ENCODE assay signal across 19 cellular contexts in genomic region chr3:59798372-59799086, GRCh38.
DNase-seq lines count a peak whose midpoint lies in the region; ATAC-seq and TF ChIP-seq lines count a peak whose summit lies in the region.
"Had no signal": no experiment of that assay in that cellular context is flagged by ENCODE, and none has a peak within 500 bp of the region (broad histone marks: within the 10 kb centered on the region; RNA-seq: fewer than 3 reads in every experiment).

No MANE protein-coding gene starts in this region.

- H3K9me3 Mint-ChIP-seq in progenitor cell of endocrine pancreas (ENCODE audit: low read depth), result no peaks in the 10 kb centered on the region

- H3K4me2 ChIP-seq in Loucy (ENCODE audit: low read depth, low read length, poor library complexity, severe bottlenecking), result peak overlapping the region; percentile 1
- H3K4me2 ChIP-seq: PC-9 had no signal

- peak overlapping the region; percentile 0; the same call in 1 of the 2 replicates for H2AFZ ChIP-seq in Loucy (ENCODE audit: low read length)
- H2AFZ ChIP-seq: PC-9 had no signal

- H3K9ac ChIP-seq in Loucy (ENCODE audit: low read depth, low read length, poor library complexity, severe bottlenecking), result peak overlapping the region; percentile 33

- no peaks in the 10 kb centered on the region for H3K79me2 ChIP-seq in Loucy (ENCODE audit: insufficient read depth, low read length)

- H3K27ac Mint-ChIP-seq in progenitor cell of endocrine pancreas, result peak overlapping the region; percentile 14

- H3K4me3 Mint-ChIP-seq in progenitor cell of endocrine pancreas (ENCODE audit: low read depth), result no peak overlapping the region

- no peaks in the 10 kb centered on the region for H3K36me3 ChIP-seq in Loucy (ENCODE audit: insufficient read depth, low read length)
- H3K36me3 ChIP-seq: MG63 had no signal

- TF ChIP-seq CTCF in Loucy (conservative IDR thresholded peaks at IDR 0.05; ENCODE audit: low read length), result no peak
- no peak for TF ChIP-seq CTCF in epithelial cell of esophagus (IDR thresholded peaks at IDR 0.05; ENCODE audit: insufficient read depth, low read depth, low read length, missing control alignments)
- no peak for TF ChIP-seq CTCF in progenitor cell of endocrine pancreas (IDR thresholded peaks at IDR 0.05; ENCODE audit: unreplicated experiment)

- DNase-seq in NCI-H748 (lab: John Stamatoyannopoulos, UW; ENCODE audit: unreplicated experiment), result peak; percentile 7
- no peak for DNase-seq in NCI-H748 treated with DMSO at 0.1 percent for 48 hours (lab: John Stamatoyannopoulos, UW)
- DNase-seq in epithelial cell of esophagus (ENCODE audit: low read depth), result peak; percentile 41
- no peak for DNase-seq in progenitor cell of endocrine pancreas (ENCODE audit: low spot score, unreplicated experiment)
- DNase-seq: DMS153, Kasumi-1, MG63, NCI-H1105 treated with DMSO at 0.1 percent for 48 hours, NCI-H1694, NCI-H2029 treated with DMSO at 0.1 percent for 48 hours, NCI-H345, NCI-H510A treated with DMSO at 0.1 percent for 48 hours, NCI-H82, PC-9, Right ventricle myocardium superior had no signal

- peaks cover 67% of the 10 kb centered on the region for H3K4me1 ChIP-seq in Loucy (ENCODE audit: insufficient read depth, low read length, poor library complexity, severe bottlenecking)

- no peak overlapping the region for H3K4me3 ChIP-seq in Loucy (ENCODE audit: low read length, poor library complexity, severe bottlenecking)
- H3K4me3 ChIP-seq in epithelial cell of esophagus (ENCODE audit: low read length), result no peak overlapping the region
- H3K4me3 ChIP-seq: K562, MG63, PC-9 had no signal

- no peaks in the 10 kb centered on the region for H4K20me1 ChIP-seq in Loucy (ENCODE audit: insufficient read depth, low read length, poor library complexity, severe bottlenecking)

- H3K27me3 Mint-ChIP-seq in progenitor cell of endocrine pancreas, result no peaks in the 10 kb centered on the region

- H3K27me3 ChIP-seq in Loucy (ENCODE audit: insufficient read depth, low read length, poor library complexity, severe bottlenecking), result no peaks in the 10 kb centered on the region
- H3K27me3 ChIP-seq: MG63 had no signal

- no peak for ATAC-seq in GM21825 (IDR thresholded peaks at IDR 0.05; ENCODE audit: unreplicated experiment)
- ATAC-seq in HG03571 (IDR thresholded peaks at IDR 0.05; ENCODE audit: unreplicated experiment), result no peak
- ATAC-seq: K562 had no signal

- H3F3A ChIP-seq in Loucy (ENCODE audit: low read depth), result 0 out of 2 replicates have a peak, but pooled peaks cover 2% of the 10 kb centered on the region

- H3K9me3 ChIP-seq in Loucy (ENCODE audit: insufficient read depth, low read depth, low read length), result no peaks in the 10 kb centered on the region
- H3K9me3 ChIP-seq: MG63 had no signal

- no peaks in the 10 kb centered on the region for H3K9me2 ChIP-seq in Loucy (replicated peaks; ENCODE audit: low read depth, low read length)

- peaks cover 32% of the 10 kb centered on the region for H3K4me1 Mint-ChIP-seq in progenitor cell of endocrine pancreas (ENCODE audit: low read depth)

- no peaks in the 10 kb centered on the region for H3K36me3 Mint-ChIP-seq in progenitor cell of endocrine pancreas (ENCODE audit: insufficient read depth)

Comparison
In these comparisons a context has a peak if more than half of its experiments do, and no peak if none do; other contexts are left out.
1. DNase-seq: peak in NCI-H748 (single experiment) and epithelial cell of esophagus (single experiment); none in NCI-H748 treated with DMSO at 0.1 percent for 48 hours (single experiment) and progenitor cell of endocrine pancreas (single experiment).